ENCODE assay signal across 23 cellular contexts in genomic region chr7:147081117-147081516, GRCh38.
DNase-seq lines count a peak whose midpoint lies in the region; TF ChIP-seq lines count a peak whose summit lies in the region.
"Had no signal": no experiment of that assay in that cellular context is flagged by ENCODE, and none has a peak within 500 bp of the region (broad histone marks: within the 10 kb centered on the region; RNA-seq: fewer than 3 reads in every experiment).

No MANE protein-coding gene starts in this region.

- BruUV-seq in PC-9 (replicated peaks; lab: Mats Ljungman, UMichigan) (no TSS peak), Caco-2 (replicated peaks; lab: Mats Ljungman, UMichigan) (no TSS peak)

- H3K27me3 ChIP-seq in PC-9 (ENCODE audit: insufficient read depth, low read depth) (no peaks in the 10 kb centered on the region; the same call in 1 of the 2 replicates), Caco-2 (replicated peaks; ENCODE audit: control insufficient read depth, insufficient read depth, low read length) (no peaks in the 10 kb centered on the region), uterus (no peaks in the 10 kb centered on the region)
- H3K27me3 ChIP-seq: BE2C, SJCRH30 had no signal

- H3K4me3 Mint-ChIP-seq in Caco-2 (ENCODE audit: unreplicated experiment) (no peak overlapping the region), HFFc6 (no peak overlapping the region; the same call in 1 of the 2 replicates)
- H3K4me3 Mint-ChIP-seq: CD14-positive monocyte; CD8-positive, alpha-beta memory T cell; IgD-negative memory B cell had no signal

- H3K9me3 Mint-ChIP-seq in Caco-2 (ENCODE audit: unreplicated experiment) (no peaks in the 10 kb centered on the region), HFFc6 (peaks cover 8% of the 10 kb centered on the region)
- H3K9me3 Mint-ChIP-seq: IgD-negative memory B cell had no signal

- no peak for TF ChIP-seq POLR2A in uterus (IDR thresholded peaks at IDR 0.05)

- H3K27ac ChIP-seq in PC-9 (no peak overlapping the region), uterus (no peak overlapping the region)
- H3K27ac ChIP-seq: 22Rv1, HL-60, KMS-11, SJCRH30 had no signal

- no peaks in the 10 kb centered on the region for H3K9me2 ChIP-seq in PC-9 (ENCODE audit: insufficient read depth)

- no peaks in the 10 kb centered on the region for H3K4me1 Mint-ChIP-seq in Caco-2 (ENCODE audit: low read depth, unreplicated experiment)
- no peaks in the 10 kb centered on the region for H3K4me1 Mint-ChIP-seq in HFFc6 (ENCODE audit: low read depth)
- H3K4me1 Mint-ChIP-seq: CD14-positive monocyte; CD8-positive, alpha-beta memory T cell; IgD-negative memory B cell had no signal

- intact Hi-C loops in PC-9 (cut with micrococcal nuclease; ENCODE audit: unreplicated experiment) = no loop called here
- intact Hi-C loops in Caco-2 (cut with micrococcal nuclease; ENCODE audit: unreplicated experiment) = no loop called here
- intact Hi-C loops in uterus (cut with DNase I; ENCODE audit: low total_unique reads) = no loop called here

- DNase-seq in NCI-H2171 treated with DMSO at 0.1 percent for 48 hours (lab: John Stamatoyannopoulos, UW) (peak; percentile 28), NCI-H2171 (lab: John Stamatoyannopoulos, UW) (no peak), PC-9 (no peak), fibroblast of peridontal ligament (ENCODE audit: extremely low read depth) (peak; percentile 29), Caco-2 (no peak), uterus (no peak), HFFc6 (no peak)
- DNase-seq: BE2C; Calu3; CD8-positive, alpha-beta memory T cell; NCI-H1048; NCI-H1417; NCI-H1694; NCI-H2029 treated with DMSO at 0.1 percent for 48 hours; NCI-H226; NCI-H524; NCI-H774; SJCRH30 had no signal

- no peaks in the 10 kb centered on the region for H3K36me3 ChIP-seq in PC-9 (ENCODE audit: low read depth)
- no peaks in the 10 kb centered on the region for H3K36me3 ChIP-seq in Caco-2 (ENCODE audit: control insufficient read depth, insufficient read depth, low read length)
- no peaks in the 10 kb centered on the region for H3K36me3 ChIP-seq in uterus
- H3K36me3 ChIP-seq: BE2C, SJCRH30 had no signal

- POLR2A ChIA-PET in PC-9 (lab: Charles Lee; ENCODE audit: unreplicated experiment) (no interaction called here), Caco-2 (lab: Charles Lee) (no interaction called here)

- H4K20me1 ChIP-seq in PC-9 (ENCODE audit: insufficient read depth) = 0 out of 2 replicates have a peak, but pooled peaks cover 3% of the 10 kb centered on the region

- H3K27me3 Mint-ChIP-seq in Caco-2 (ENCODE audit: insufficient read depth, unreplicated experiment) (no peaks in the 10 kb centered on the region), HFFc6 (ENCODE audit: insufficient read depth) (no peaks in the 10 kb centered on the region)
- H3K27me3 Mint-ChIP-seq: CD8-positive, alpha-beta memory T cell; IgD-negative memory B cell had no signal

- no peaks in the 10 kb centered on the region for H3K79me2 ChIP-seq in PC-9 (ENCODE audit: low read depth)

- TF ChIP-seq CTCF in PC-9 (conservative IDR thresholded peaks at IDR 0.05) (no peak), Caco-2 (IDR thresholded peaks at IDR 0.05; ENCODE audit: insufficient read depth in 1 of 2, low read depth in 1 of 2, low read length in 1 of 2, severe bottlenecking in 1 of 2, unreplicated experiment in 1 of 2) (no peak), uterus (IDR thresholded peaks at IDR 0.05) (no peak), HFFc6 (IDR thresholded peaks at IDR 0.05) (no peak)

- CTCF ChIA-PET in PC-9 (lab: Charles Lee) = no interaction called here
- CTCF ChIA-PET in Caco-2 (lab: Charles Lee) = no interaction called here

- H3K27ac Mint-ChIP-seq in Caco-2 (ENCODE audit: unreplicated experiment) (no peak overlapping the region), HFFc6 (no peak overlapping the region)
- H3K27ac Mint-ChIP-seq: CD14-positive monocyte; CD8-positive, alpha-beta memory T cell; IgD-negative memory B cell had no signal

- H3K9me3 ChIP-seq in PC-9 (ENCODE audit: insufficient read depth, low read depth) = no peaks in the 10 kb centered on the region
- no peaks in the 10 kb centered on the region for H3K9me3 ChIP-seq in Caco-2
- H3K9me3 ChIP-seq in uterus = no peaks in the 10 kb centered on the region
- H3K9me3 ChIP-seq: BE2C, SJCRH30 had no signal

- H2AFZ ChIP-seq in PC-9 = 0 out of 2 replicates have a peak overlapping the region, but pooled peaks have one; percentile 49

- H3K4me1 ChIP-seq in PC-9 (replicated peaks; ENCODE audit: insufficient read depth) = no peaks in the 10 kb centered on the region
- no peaks in the 10 kb centered on the region for H3K4me1 ChIP-seq in Caco-2
- no peaks in the 10 kb centered on the region for H3K4me1 ChIP-seq in uterus
- H3K4me1 ChIP-seq: BE2C, SJCRH30 had no signal

- H3K4me3 ChIP-seq in PC-9 (no peak overlapping the region), Caco-2 (ENCODE audit: low read depth, low read length) (no peak overlapping the region), uterus (no peak overlapping the region)
- H3K4me3 ChIP-seq: SJCRH30 had no signal

- no peaks in the 10 kb centered on the region for H3K36me3 Mint-ChIP-seq in Caco-2 (ENCODE audit: insufficient read depth, unreplicated experiment)
- no peaks in the 10 kb centered on the region for H3K36me3 Mint-ChIP-seq in HFFc6 (ENCODE audit: low read depth)
- H3K36me3 Mint-ChIP-seq: CD14-positive monocyte; CD8-positive, alpha-beta memory T cell; IgD-negative memory B cell had no signal

- no peak overlapping the region; the same call in 1 of the 2 replicates for H3K4me2 ChIP-seq in PC-9
- H3K4me2 ChIP-seq: KMS-11 had no signal

- H3F3A ChIP-seq in PC-9 (ENCODE audit: insufficient read depth, low read depth) = no peaks in the 10 kb centered on the region

Comparison
In these comparisons a context has a peak if more than half of its experiments do, and no peak if none do; other contexts are left out.
1. DNase-seq: peak in NCI-H2171 treated with DMSO at 0.1 percent for 48 hours (single experiment) and fibroblast of peridontal ligament (single experiment); none in NCI-H2171 (single experiment), PC-9 (0 of 2), Caco-2 (0 of 2), uterus (0 of 2) and HFFc6 (single experiment).